In genomic region chr18:58247363-58247834, GRCh38 we compare ENCODE assay signal across 10 cellular contexts.
DNase-seq lines count a peak whose midpoint lies in the region; ATAC-seq and TF ChIP-seq lines count a peak whose summit lies in the region.
"Had no signal": no experiment of that assay in that cellular context is flagged by ENCODE, and none has a peak within 500 bp of the region (broad histone marks: within the 10 kb centered on the region; RNA-seq: fewer than 3 reads in every experiment).

No MANE protein-coding gene starts in this region.

- no peaks in the 10 kb centered on the region for H3K9me3 ChIP-seq in esophagus squamous epithelium
- H3K9me3 ChIP-seq: SJSA1 had no signal

- H3K79me1 ChIP-seq in mesendoderm (ENCODE audit: low read length), result peaks cover 2% of the 10 kb centered on the region

- H3K4me2 ChIP-seq in mesendoderm (ENCODE audit: low read length), result peak overlapping the region; percentile 17

- H3K27ac ChIP-seq in esophagus squamous epithelium (peak overlapping the region; percentile 39 to 75 (median 62)), mesendoderm (ENCODE audit: low read depth, low read length) (no peak overlapping the region)
- H3K27ac ChIP-seq: SJSA1 had no signal

- no peak for TF ChIP-seq CTCF in esophagus squamous epithelium (IDR thresholded peaks at IDR 0.05)

- no peak overlapping the region for H4K5ac ChIP-seq in mesendoderm (ENCODE audit: low read length)

- H3K9ac ChIP-seq in mesendoderm (ENCODE audit: low read length), result peak overlapping the region; percentile 38

- no peaks in the 10 kb centered on the region for H3K27me3 ChIP-seq in esophagus squamous epithelium
- no peaks in the 10 kb centered on the region for H3K27me3 ChIP-seq in mesendoderm (ENCODE audit: insufficient read depth, low read length, poor library complexity)
- H3K27me3 ChIP-seq: SJSA1 had no signal

- H3K79me2 ChIP-seq in mesendoderm (ENCODE audit: control insufficient read depth, insufficient read depth, low read length), result no peaks in the 10 kb centered on the region

- H2AK5ac ChIP-seq in mesendoderm (ENCODE audit: low read length), result no peak overlapping the region

- H3K36me3 ChIP-seq in esophagus squamous epithelium (no peaks in the 10 kb centered on the region), mesendoderm (ENCODE audit: control insufficient read depth, insufficient read depth, low read length) (no peaks in the 10 kb centered on the region)

- peak overlapping the region; percentile 72 for H3K56ac ChIP-seq in mesendoderm (ENCODE audit: low read length)

- no peak overlapping the region for H3K4me3 Mint-ChIP-seq in activated T-helper 17 cell treated with anti-CD3 and anti-CD28 coated beads, Interleukin-2, amount 50 U/mL, for 72 hours

- H2BK5ac ChIP-seq in mesendoderm (ENCODE audit: low read length), result peak overlapping the region; percentile 48

- H2BK15ac ChIP-seq in mesendoderm (replicated peaks; ENCODE audit: low read depth), result no peak overlapping the region

- 13 to 48% methylated on average over 18 to 20 of the region's 20 CpGs for WGBS in esophagus squamous epithelium, 2 donors
- WGBS in mesendoderm (ENCODE audit: extremely low coverage, insufficient coverage, low lambda C conversion rate), result no CpG with 5 or more reads among the region's 20 CpGs

- intact Hi-C loops in esophagus squamous epithelium (cut with DNase I), result no loop called here

- no peak for TF ChIP-seq POLR2A in esophagus squamous epithelium (IDR thresholded peaks at IDR 0.05)

- H3K4ac ChIP-seq in mesendoderm (ENCODE audit: low read depth, low read length), result no peak overlapping the region

- H2BK120ac ChIP-seq in mesendoderm (ENCODE audit: low read depth, low read length), result no peak overlapping the region

- ATAC-seq in HG03378 (IDR thresholded peaks at IDR 0.05; ENCODE audit: unreplicated experiment) (no peak), GM18858 (IDR thresholded peaks at IDR 0.05; ENCODE audit: unreplicated experiment) (no peak)
- ATAC-seq in activated T-helper 17 cell treated with anti-CD3 and anti-CD28 coated beads, Interleukin-2, amount 50 U/mL, for 72 hours (replicated peaks), result no peak

- H3K4me3 ChIP-seq in esophagus squamous epithelium, result peak overlapping the region; percentile 7 to 55 (median 26)
- no peak overlapping the region for H3K4me3 ChIP-seq in mesendoderm (ENCODE audit: low read length)
- H3K4me3 ChIP-seq: SJSA1 had no signal

- no peak overlapping the region for H4K8ac ChIP-seq in mesendoderm (ENCODE audit: low read depth, low read length)

- no peaks in the 10 kb centered on the region for H3K9me3 Mint-ChIP-seq in activated T-helper 17 cell treated with anti-CD3 and anti-CD28 coated beads, Interleukin-2, amount 50 U/mL, for 72 hours

- no peaks in the 10 kb centered on the region for H3K27me3 Mint-ChIP-seq in activated T-helper 17 cell treated with anti-CD3 and anti-CD28 coated beads, Interleukin-2, amount 50 U/mL, for 72 hours

- H3K18ac ChIP-seq in mesendoderm (ENCODE audit: low read length), result no peak overlapping the region

- peaks cover 3 to 15% (median 7%) of the 10 kb centered on the region in 3 donors for H3K4me1 ChIP-seq in esophagus squamous epithelium
- no peaks in the 10 kb centered on the region for H3K4me1 ChIP-seq in mesendoderm (ENCODE audit: control insufficient read depth, low read depth, low read length)

- no peak overlapping the region for H3K23ac ChIP-seq in mesendoderm (ENCODE audit: low read length)

- DNase-seq in NCI-H2227 (lab: John Stamatoyannopoulos, UW; ENCODE audit: unreplicated experiment) (peak; percentile 61), esophagus squamous epithelium (lab: John Stamatoyannopoulos, UW) (no peak), mesendoderm (peak; percentile 67), superior temporal gyrus (ENCODE audit: extremely low spot score) (peak; percentile 53), MV-4-11 (lab: John Stamatoyannopoulos, UW) (no peak)
- DNase-seq: activated effector memory CD4-positive, alpha-beta T cell treated with anti-CD3 and anti-CD28 coated beads, Interleukin-2, amount 50 U/mL, for 16 hours had no signal

- no peaks in the 10 kb centered on the region for H3K36me3 Mint-ChIP-seq in activated T-helper 17 cell treated with anti-CD3 and anti-CD28 coated beads, Interleukin-2, amount 50 U/mL, for 72 hours (ENCODE audit: low read depth)

- H3K4me1 Mint-ChIP-seq in activated T-helper 17 cell treated with anti-CD3 and anti-CD28 coated beads, Interleukin-2, amount 50 U/mL, for 72 hours, result no peaks in the 10 kb centered on the region

- H3K27ac Mint-ChIP-seq in activated T-helper 17 cell treated with anti-CD3 and anti-CD28 coated beads, Interleukin-2, amount 50 U/mL, for 72 hours, result no peak overlapping the region

Comparison
In these comparisons a context has a peak if more than half of its experiments do, and no peak if none do; other contexts are left out.
1. DNase-seq: peak in NCI-H2227 (single experiment), mesendoderm (single experiment) and superior temporal gyrus (single experiment); none in esophagus squamous epithelium (single experiment) and MV-4-11 (single experiment).